Comparison of ENCODE assay signal across 28 cellular contexts in the genomic region with DNA sequence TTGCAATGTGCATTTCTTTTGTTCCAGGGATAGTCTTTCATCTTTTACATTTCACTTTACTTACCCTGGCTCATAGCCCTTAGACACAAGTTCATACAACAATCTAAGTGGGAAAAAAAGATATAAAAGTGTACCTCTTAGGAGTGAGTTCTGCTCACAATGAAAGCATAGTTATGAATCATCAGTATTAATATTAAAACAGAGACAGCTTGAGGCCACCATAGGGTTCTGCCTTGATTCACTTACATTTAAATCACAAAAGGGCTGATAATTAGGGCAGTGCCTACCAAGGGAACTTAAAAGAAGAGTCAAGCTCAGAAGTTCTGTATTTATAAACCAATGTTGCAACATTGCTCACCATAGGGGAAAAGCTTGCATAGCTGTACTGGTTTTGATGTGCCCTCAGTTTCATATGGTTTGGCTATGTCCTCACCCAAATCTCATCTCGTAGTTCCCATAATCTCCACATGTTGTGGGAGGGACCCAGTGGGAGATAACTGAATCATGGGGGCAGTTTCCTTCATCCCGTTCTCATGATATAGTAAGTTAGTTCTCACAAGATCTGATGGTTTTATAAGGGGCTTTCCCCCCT.
DNase-seq lines count a peak whose midpoint lies in the region; ATAC-seq, FAIRE-seq and TF ChIP-seq lines count a peak whose summit lies in the region.
"Had no signal": no experiment of that assay in that cellular context is flagged by ENCODE, and none has a peak within 500 bp of the region (broad histone marks: within the 10 kb centered on the region; RNA-seq: fewer than 3 reads in every experiment).

No MANE protein-coding gene starts in this region.

- H3K4me1 ChIP-seq in Karpas-422 (ENCODE audit: low read length) (no peaks in the 10 kb centered on the region), astrocyte (ENCODE audit: insufficient read depth, low read length) (no peaks in the 10 kb centered on the region), mucosa of descending colon (ENCODE audit: low read depth) (no peaks in the 10 kb centered on the region)

- H3K4me2 ChIP-seq in Karpas-422 (ENCODE audit: low read depth, low read length, poor library complexity, severe bottlenecking) (no peak overlapping the region), astrocyte (ENCODE audit: low read length) (no peak overlapping the region)
- H3K4me2 ChIP-seq: neural progenitor cell, PC-9 had no signal

- CTCF ChIA-PET in AG04450 (lab: Charles Lee) = no interaction called here

- H2AFZ ChIP-seq in Karpas-422 (ENCODE audit: low read length) (no peak overlapping the region), astrocyte (ENCODE audit: low read depth, low read length) (no peak overlapping the region)
- H2AFZ ChIP-seq: neural progenitor cell, PC-9 had no signal

- no peaks in the 10 kb centered on the region for H3K9me2 ChIP-seq in Karpas-422 (replicated peaks; ENCODE audit: insufficient read depth, low read length)

- H3K9me3 Mint-ChIP-seq in astrocyte (ENCODE audit: unreplicated experiment) = peaks cover 5% of the 10 kb centered on the region
- peaks cover 6% of the 10 kb centered on the region for H3K9me3 Mint-ChIP-seq in glutamatergic neuron (ENCODE audit: unreplicated experiment)
- H3K9me3 Mint-ChIP-seq: neural progenitor cell had no signal

- H3K27ac ChIP-seq in AG04450 (ENCODE audit: low read depth, low read length) = peak overlapping the region; percentile 58
- no peak overlapping the region for H3K27ac ChIP-seq in Karpas-422 (ENCODE audit: low read length)
- no peak overlapping the region for H3K27ac ChIP-seq in astrocyte (ENCODE audit: low read depth, low read length)
- H3K27ac ChIP-seq: neural progenitor cell, PC-9, testis, vagina had no signal

- H3K4me3 Mint-ChIP-seq in astrocyte (ENCODE audit: unreplicated experiment) (no peak overlapping the region), glutamatergic neuron (ENCODE audit: unreplicated experiment) (no peak overlapping the region)
- H3K4me3 Mint-ChIP-seq: CD14-positive monocyte; neural progenitor cell; stimulated activated memory B cell treated with anti-CD40 and anti-IgM and Interleukin-4, amounts not matched to agents 10 μg/mL and 1 μg/mL and 100 μg/mL, for 72 hours; T-helper 17 cell had no signal

- H3K36me3 ChIP-seq in Karpas-422 (ENCODE audit: insufficient read depth, low read length) = no peaks in the 10 kb centered on the region
- H3K36me3 ChIP-seq in astrocyte (ENCODE audit: insufficient read depth, low read length) = no peaks in the 10 kb centered on the region
- H3K36me3 ChIP-seq in mucosa of descending colon (ENCODE audit: low read depth) = no peaks in the 10 kb centered on the region
- H3K36me3 ChIP-seq: neural progenitor cell, vagina had no signal

- H3K9me3 ChIP-seq in AG04450 (ENCODE audit: control insufficient read depth, insufficient read depth, low read length) (no peaks in the 10 kb centered on the region), Karpas-422 (ENCODE audit: low read length) (no peaks in the 10 kb centered on the region), astrocyte (ENCODE audit: insufficient read depth, low read depth, low read length) (no peaks in the 10 kb centered on the region), mucosa of descending colon (no peaks in the 10 kb centered on the region)
- H3K9me3 ChIP-seq: testis, vagina had no signal

- ATAC-seq in GM21423 (IDR thresholded peaks at IDR 0.05; ENCODE audit: unreplicated experiment) (no peak), GM21786 (IDR thresholded peaks at IDR 0.05; ENCODE audit: unreplicated experiment) (no peak), mucosa of descending colon (no peak)
- ATAC-seq: HCT116; stimulated activated memory B cell treated with anti-CD40 and anti-IgM and Interleukin-4, amounts not matched to agents 10 μg/mL and 1 μg/mL and 100 μg/mL, for 72 hours; T-helper 17 cell had no signal

- H3K4me1 Mint-ChIP-seq in astrocyte (ENCODE audit: low read depth, unreplicated experiment) (peaks cover 18% of the 10 kb centered on the region), glutamatergic neuron (ENCODE audit: low read depth, unreplicated experiment) (peaks cover 15% of the 10 kb centered on the region)
- H3K4me1 Mint-ChIP-seq: stimulated activated memory B cell treated with anti-CD40 and anti-IgM and Interleukin-4, amounts not matched to agents 10 μg/mL and 1 μg/mL and 100 μg/mL, for 72 hours; T-helper 17 cell had no signal

- POLR2A ChIA-PET in AG04450 (lab: Yijun Ruan, JAX) = interaction anchor here (0.7 to 1.2 kb wide), 4 partner anchors 9 to 29 kb away, joined by 3 to 5 read pairs (median 3); no protein-coding TSS in a partner anchor

- no peaks in the 10 kb centered on the region for H3K79me2 ChIP-seq in Karpas-422 (ENCODE audit: low read length)
- H3K79me2 ChIP-seq in astrocyte (ENCODE audit: insufficient read depth, low read length) = no peaks in the 10 kb centered on the region

- H4K20me1 ChIP-seq in Karpas-422 (ENCODE audit: insufficient read depth, low read depth, low read length) (no peaks in the 10 kb centered on the region), astrocyte (ENCODE audit: insufficient read depth, low read length) (no peaks in the 10 kb centered on the region)

- H3K4me3 ChIP-seq in AG04450 (ENCODE audit: low read depth, low read length) = no peak overlapping the region
- no peak overlapping the region for H3K4me3 ChIP-seq in Karpas-422 (ENCODE audit: low read length)
- H3K4me3 ChIP-seq in astrocyte (ENCODE audit: insufficient read depth, low read depth, low read length) = no peak overlapping the region
- H3K4me3 ChIP-seq in mucosa of descending colon = no peak overlapping the region
- H3K4me3 ChIP-seq: neural progenitor cell, PC-9, testis, vagina had no signal

- H3K27me3 ChIP-seq in AG04450 (ENCODE audit: control insufficient read depth, insufficient read depth, low read length) = no peaks in the 10 kb centered on the region
- H3K27me3 ChIP-seq in Karpas-422 (ENCODE audit: low read length) = no peaks in the 10 kb centered on the region
- no peaks in the 10 kb centered on the region for H3K27me3 ChIP-seq in astrocyte (ENCODE audit: insufficient read depth, low read length)
- H3K27me3 ChIP-seq: neural progenitor cell, testis, vagina had no signal

- no peak for FAIRE-seq in astrocyte (lab: Jason Lieb, UNC)
- FAIRE-seq: GM18507, islet of Langerhans had no signal

- no peak for TF ChIP-seq CTCF in AG04450 (IDR thresholded peaks at IDR 0.05; ENCODE audit: low read depth, low read length)
- no peak for TF ChIP-seq CTCF in astrocyte (IDR thresholded peaks at IDR 0.05; ENCODE audit: insufficient read depth, low read depth, low read length)
- TF ChIP-seq CTCF in glutamatergic neuron (IDR thresholded peaks at IDR 0.05; ENCODE audit: partially characterized antibody, unreplicated experiment) = no peak
- no peak for TF ChIP-seq CTCF in mucosa of descending colon (IDR thresholded peaks at IDR 0.05)

- H3K27me3 Mint-ChIP-seq in astrocyte (ENCODE audit: low read depth, unreplicated experiment) = no peaks in the 10 kb centered on the region
- no peaks in the 10 kb centered on the region for H3K27me3 Mint-ChIP-seq in glutamatergic neuron (ENCODE audit: unreplicated experiment)

- intact Hi-C loops in mucosa of descending colon (cut with DNase I, micrococcal nuclease) = no loop called here

- DNase-seq in AG04450 (ENCODE audit: low read depth, low spot score) (no peak), Karpas-422 (peak; percentile 11), astrocyte (ENCODE audit: low read depth) (no peak), glutamatergic neuron (no peak), NCI-H1105 treated with DMSO at 0.1 percent for 48 hours (lab: John Stamatoyannopoulos, UW) (no peak), mucosa of descending colon (no peak)
- DNase-seq: activated CD4-positive, alpha-beta T cell treated with anti-CD3 and anti-CD28 coated beads, Interleukin-2, amount 50 U/mL, for 4 hours; activated CD8-positive, alpha-beta memory T cell treated with anti-CD3 and anti-CD28 coated beads, Interleukin-2, amount 50 U/mL, for 48 hours; caudate nucleus; EL; hypothalamus; MM.1S; NCI-H187; NCI-H82; PC-9; SHP77; stimulated activated CD4-positive, alpha-beta T cell treated with anti-CD3 and anti-CD28 coated beads, Interleukin-1b, Interleukin-23, amount 100 ng/mL, for 48 hours; T-helper 17 cell; testis had no signal

- H3K36me3 Mint-ChIP-seq in astrocyte (ENCODE audit: low read depth, unreplicated experiment) (peaks cover 14% of the 10 kb centered on the region), glutamatergic neuron (ENCODE audit: unreplicated experiment) (peaks cover 37% of the 10 kb centered on the region)
- H3K36me3 Mint-ChIP-seq: CD14-positive monocyte; stimulated activated memory B cell treated with anti-CD40 and anti-IgM and Interleukin-4, amounts not matched to agents 10 μg/mL and 1 μg/mL and 100 μg/mL, for 72 hours had no signal

- H3K27ac Mint-ChIP-seq in astrocyte (ENCODE audit: unreplicated experiment) = peak overlapping the region; percentile 70
- peak overlapping the region; percentile 20 for H3K27ac Mint-ChIP-seq in glutamatergic neuron (ENCODE audit: unreplicated experiment)
- H3K27ac Mint-ChIP-seq: CD14-positive monocyte; neural progenitor cell; stimulated activated memory B cell treated with anti-CD40 and anti-IgM and Interleukin-4, amounts not matched to agents 10 μg/mL and 1 μg/mL and 100 μg/mL, for 72 hours; T-helper 17 cell had no signal

- no peak overlapping the region for H3K9ac ChIP-seq in Karpas-422 (ENCODE audit: low read length)
- no peak overlapping the region for H3K9ac ChIP-seq in astrocyte (ENCODE audit: low read length)
- H3K9ac ChIP-seq: neural progenitor cell had no signal
